Comparison of ENCODE assay signal across 16 cellular contexts in the genomic region with DNA sequence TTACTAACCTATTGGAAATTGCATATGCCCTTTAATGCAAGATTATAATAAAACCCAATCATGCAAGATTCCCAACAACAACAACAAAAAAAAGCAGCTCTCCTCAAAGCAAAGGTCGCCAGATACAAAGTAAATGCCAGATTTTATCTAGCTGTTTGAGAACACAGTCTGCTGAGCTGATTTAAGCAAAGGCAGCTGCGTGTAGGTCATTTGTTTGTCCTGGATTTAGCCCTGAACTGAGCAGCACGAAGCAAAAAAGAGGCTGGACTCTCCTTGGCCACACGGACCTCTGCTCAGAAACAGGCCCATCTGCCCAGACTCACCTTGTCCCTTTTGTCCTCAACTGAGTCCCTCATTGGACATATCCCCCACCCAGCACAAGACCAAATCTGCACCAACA.
"Had no signal": no experiment of that assay in that cellular context is flagged by ENCODE, and none has a peak within 500 bp of the region (broad histone marks: within the 10 kb centered on the region; RNA-seq: fewer than 3 reads in every experiment).

No MANE protein-coding gene starts in this region.

- H3K4me3 ChIP-seq: mucosa of descending colon, uterus had no signal

- H3K27ac ChIP-seq: epithelial cell of prostate, uterus had no signal

- H3K4me1 Mint-ChIP-seq: central memory CD8-positive, alpha-beta T cell; natural killer cell had no signal

- H3K27me3 Mint-ChIP-seq: central memory CD8-positive, alpha-beta T cell; dendritic cell treated with granulocyte-macrophage colony-stimulating factor and Interleukin-4, amounts not matched to agents 40 ng/mL and 50 ng/mL, for 4 days; effector memory CD8-positive, alpha-beta T cell had no signal

- H3K27ac Mint-ChIP-seq: activated CD8-positive, alpha-beta T cell treated with anti-CD3 and anti-CD28 coated beads, Interleukin-2, amount 10 ng/mL, durations not matched to agents 7 days and 5 days; dendritic cell treated with granulocyte-macrophage colony-stimulating factor and Interleukin-4, amounts not matched to agents 40 ng/mL and 50 ng/mL, for 4 days; effector memory CD8-positive, alpha-beta T cell; natural killer cell had no signal

- H3K9me3 ChIP-seq: mucosa of descending colon, uterus had no signal

- H3K36me3 ChIP-seq: uterus had no signal

- DNase-seq: activated CD4-positive, alpha-beta T cell treated with anti-CD3 and anti-CD28 coated beads for 48 hours; activated CD8-positive, alpha-beta memory T cell treated with anti-CD3 and anti-CD28 coated beads, Interleukin-2, amount 50 U/mL, for 48 hours; activated CD8-positive, alpha-beta T cell treated with anti-CD3 and anti-CD28 coated beads, Interleukin-2, amount 10 ng/mL, durations not matched to agents 7 days and 5 days; effector memory CD8-positive, alpha-beta T cell; hypothalamus; mammary epithelial cell; mucosa of descending colon; natural killer cell; occipital lobe; stimulated activated CD4-positive, alpha-beta T cell treated with anti-CD3 and anti-CD28 coated beads, Interleukin-2, amount 100 ng/mL, for 48 hours; stimulated activated naive CD8-positive, alpha-beta T cell treated with anti-CD3 and anti-CD28 coated beads, Interleukin-15, Interleukin-2, amounts not matched to agents 100 U/mL and 50 U/mL, for 24 hours; T-helper 1 cell; uterus had no signal

- H3K4me1 ChIP-seq: uterus had no signal

- ATAC-seq: activated CD8-positive, alpha-beta T cell treated with anti-CD3 and anti-CD28 coated beads, Interleukin-2, amount 10 ng/mL, durations not matched to agents 7 days and 5 days; effector memory CD8-positive, alpha-beta T cell; mucosa of descending colon; natural killer cell; stimulated activated naive CD8-positive, alpha-beta T cell treated with anti-CD3 and anti-CD28 coated beads, Interleukin-15, Interleukin-2, amounts not matched to agents 100 U/mL and 50 U/mL, for 24 hours had no signal

- H3K4me3 Mint-ChIP-seq: activated CD8-positive, alpha-beta T cell treated with anti-CD3 and anti-CD28 coated beads, Interleukin-2, amount 10 ng/mL, durations not matched to agents 7 days and 5 days; central memory CD8-positive, alpha-beta T cell; dendritic cell treated with granulocyte-macrophage colony-stimulating factor and Interleukin-4, amounts not matched to agents 40 ng/mL and 50 ng/mL, for 4 days; effector memory CD8-positive, alpha-beta T cell; natural killer cell had no signal

- H3K36me3 Mint-ChIP-seq: natural killer cell had no signal

- H3K27me3 ChIP-seq: uterus had no signal
